Comparison of ENCODE assay signal across 10 cellular contexts in the genomic region with DNA sequence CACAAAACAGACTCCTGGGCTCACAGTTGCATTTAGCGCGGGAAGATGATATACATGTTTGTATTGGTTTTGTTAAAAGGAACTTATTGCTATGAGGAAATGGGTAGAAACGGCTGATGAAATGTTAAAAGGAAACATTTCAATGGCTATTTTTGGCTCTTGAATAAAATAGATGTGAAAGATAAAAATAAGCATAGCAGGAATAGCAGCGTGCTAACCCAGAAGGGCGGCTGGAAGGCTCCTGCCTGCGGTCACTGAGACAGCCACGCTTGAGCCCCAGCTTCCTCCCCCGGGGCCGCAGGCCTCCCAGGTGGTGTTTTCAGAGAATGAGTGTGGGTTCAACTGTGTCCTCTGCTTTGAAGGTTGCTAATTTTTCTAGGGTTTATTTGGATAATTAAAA. TPM values are rescaled to one million over a fixed set of nuclear protein-coding genes. Genes with fewer than 3 reads are reported as not detected.
DNase-seq lines count a peak whose midpoint lies in the region; ATAC-seq and TF ChIP-seq lines count a peak whose summit lies in the region.
"Had no signal": no experiment of that assay in that cellular context is flagged by ENCODE, and none has a peak within 500 bp of the region (broad histone marks: within the 10 kb centered on the region; RNA-seq: fewer than 3 reads in every experiment).

No MANE protein-coding gene starts in this region.

- H3K9me3 ChIP-seq in ascending aorta (no peaks in the 10 kb centered on the region), stomach (no peaks in the 10 kb centered on the region)
- H3K9me3 ChIP-seq: BE2C had no signal

- DNase-seq in GM06990 (ENCODE audit: extremely low read depth, insufficient read length), result peak; percentile 73
- DNase-seq in ascending aorta (ENCODE audit: low spot score in 2 of 2), result no peak
- no peak for DNase-seq in stomach
- DNase-seq in NCI-H774 (lab: John Stamatoyannopoulos, UW), result no peak
- no peak for DNase-seq in NCI-H510A (lab: John Stamatoyannopoulos, UW)
- no peak for DNase-seq in ecto neural progenitor cell (ENCODE audit: low spot score)
- DNase-seq: BE2C, erythroblast had no signal

- H3K27ac ChIP-seq in ascending aorta (peak overlapping the region; percentile 24 to 27), stomach (no peak overlapping the region)

- H3K4me3 ChIP-seq in GM06990 (replicated peaks; ENCODE audit: low read depth, low read length), result no peak overlapping the region
- H3K4me3 ChIP-seq in ascending aorta, result no peak overlapping the region
- no peak overlapping the region for H3K4me3 ChIP-seq in stomach

- H3K4me1 ChIP-seq in ascending aorta (peaks cover 2 to 3% of the 10 kb centered on the region in 2 donors), stomach (peaks cover 0 to 31% (median 3%) of the 10 kb centered on the region in 4 donors)
- H3K4me1 ChIP-seq: BE2C had no signal

- no peak for TF ChIP-seq POLR2A in stomach (IDR thresholded peaks at IDR 0.05)

- no peak for TF ChIP-seq EP300 in stomach (IDR thresholded peaks at IDR 0.05)

- peak; percentile 81 for ATAC-seq in GM19463 (IDR thresholded peaks at IDR 0.05; ENCODE audit: unreplicated experiment)
- ATAC-seq in HG03159 (IDR thresholded peaks at IDR 0.05; ENCODE audit: unreplicated experiment), result peak; percentile 50

- no peak for TF ChIP-seq CTCF in GM06990 (IDR thresholded peaks at IDR 0.05; ENCODE audit: insufficient read depth, low read length, poor library complexity, severe bottlenecking)
- TF ChIP-seq CTCF in ascending aorta (IDR thresholded peaks at IDR 0.05), result no peak
- no peak for TF ChIP-seq CTCF in stomach (IDR thresholded peaks at IDR 0.05)

- 62 to 81% (median 74%) methylated on average over 9 of the region's 9 CpGs for WGBS in stomach, 5 donors

- H3K27me3 ChIP-seq in GM06990 (replicated peaks; ENCODE audit: control insufficient read depth, insufficient read depth, low read length) (no peaks in the 10 kb centered on the region), ascending aorta (no peaks in the 10 kb centered on the region), stomach (peaks cover 0 to 6% (median 0%) of the 10 kb centered on the region in 3 donors)
- H3K27me3 ChIP-seq: BE2C had no signal

- intact Hi-C loops in ascending aorta (cut with DNase I), result no loop called here
- intact Hi-C loops in stomach (cut with DNase I; ENCODE audit: low total_unique reads), result no loop called here

- H3K36me3 ChIP-seq in GM06990 (ENCODE audit: control insufficient read depth, insufficient read depth, low read length), result peaks cover 2% of the 10 kb centered on the region
- H3K36me3 ChIP-seq in ascending aorta, result peaks cover 11 to 23% of the 10 kb centered on the region in 2 donors
- H3K36me3 ChIP-seq in stomach, result peaks cover 0 to 42% (median 16%) of the 10 kb centered on the region in 4 donors
- H3K36me3 ChIP-seq: BE2C had no signal

RNA-seq across cellular contexts. Expression of a gene that starts 35.0 kb away (rescaled TPM):
- 4.4 TPM for total RNA-seq in ascending aorta
- 10 to 100 TPM in 1 of 5 donors, 1 to 10 TPM in 3, not detected in 1; 2.7 to 22.3 (median 5.3) TPM for total RNA-seq in stomach
- polyA plus RNA-seq in stomach, result under 1 TPM; 0.35 to 0.68 (median 0.46) TPM

Comparison
In these comparisons a context has a peak if more than half of its experiments do, and no peak if none do; other contexts are left out.
1. H3K27ac ChIP-seq: peak in ascending aorta (2 of 2); none in stomach (0 of 5).